Comparison of ENCODE assay signal across 16 cellular contexts in genomic region chr22:43419371-43420080, GRCh38. TPM values are rescaled to one million over a fixed set of nuclear protein-coding genes. Genes with fewer than 3 reads are reported as not detected.
DNase-seq lines count a peak whose midpoint lies in the region; ATAC-seq and TF ChIP-seq lines count a peak whose summit lies in the region.
"Had no signal": no experiment of that assay in that cellular context is flagged by ENCODE, and none has a peak within 500 bp of the region (broad histone marks: within the 10 kb centered on the region; RNA-seq: fewer than 3 reads in every experiment).

No MANE protein-coding gene starts in this region.

- H3K9me3 Mint-ChIP-seq in brain: peaks cover 0 to 5% (median 0%) of the 10 kb centered on the region in 5 experiments
- no peaks in the 10 kb centered on the region for H3K9me3 Mint-ChIP-seq in neural crest cell
- H3K9me3 Mint-ChIP-seq: CD4-positive, alpha-beta memory T cell; HFFc6 had no signal

- no peak overlapping the region for H3K27ac ChIP-seq in right cardiac atrium (ENCODE audit: low read length)
- H3K27ac ChIP-seq in left ventricle myocardium inferior (replicated peaks): no peak overlapping the region
- H3K27ac ChIP-seq in temporal lobe (ENCODE audit: low read depth, low read length): peak overlapping the region; percentile 36

- H3K9me3 ChIP-seq in right cardiac atrium (ENCODE audit: control insufficient read depth, low read length) (no peaks in the 10 kb centered on the region), left ventricle myocardium inferior (replicated peaks) (no peaks in the 10 kb centered on the region)

- H3K27me3 ChIP-seq in right cardiac atrium (ENCODE audit: control insufficient read depth, insufficient read depth) (no peaks in the 10 kb centered on the region), left ventricle myocardium inferior (ENCODE audit: low read depth) (peaks cover 100% of the 10 kb centered on the region)

- H3K36me3 ChIP-seq in left ventricle myocardium inferior: no peaks in the 10 kb centered on the region

- no peaks in the 10 kb centered on the region for H3K4me1 ChIP-seq in right cardiac atrium (ENCODE audit: control insufficient read depth, insufficient read depth, low read length)
- H3K4me1 ChIP-seq in left ventricle myocardium inferior: no peaks in the 10 kb centered on the region

- no peaks in the 10 kb centered on the region for H3K36me3 Mint-ChIP-seq in brain
- no peaks in the 10 kb centered on the region for H3K36me3 Mint-ChIP-seq in neural crest cell (ENCODE audit: low read depth)
- H3K36me3 Mint-ChIP-seq: CD4-positive, alpha-beta memory T cell had no signal

- TF ChIP-seq CTCF in left ventricle myocardium inferior (IDR thresholded peaks at IDR 0.05; ENCODE audit: borderline replicate concordance): no peak
- no peak for TF ChIP-seq CTCF in brain (conservative IDR thresholded peaks at IDR 0.05)
- TF ChIP-seq CTCF in neural crest cell (conservative IDR thresholded peaks at IDR 0.05): no peak

- H3K4me1 Mint-ChIP-seq in brain (peaks cover 55% of the 10 kb centered on the region), neural crest cell (peaks cover 19% of the 10 kb centered on the region)
- H3K4me1 Mint-ChIP-seq: CD4-positive, alpha-beta memory T cell had no signal

- peaks cover 7% of the 10 kb centered on the region for H3K27me3 Mint-ChIP-seq in brain
- H3K27me3 Mint-ChIP-seq in neural crest cell (ENCODE audit: low read depth): peaks cover 41% of the 10 kb centered on the region

- 76% methylated on average over 13 of the region's 13 CpGs for WGBS in right cardiac atrium

- no peak for ATAC-seq in right cardiac atrium

- H3K4me3 ChIP-seq in right cardiac atrium (ENCODE audit: low read length): no peak overlapping the region
- no peak overlapping the region for H3K4me3 ChIP-seq in left ventricle myocardium inferior

- H3K4me3 Mint-ChIP-seq in brain: peak overlapping the region in 2 of 5 experiments; percentile 56 to 58
- H3K4me3 Mint-ChIP-seq in neural crest cell: no peak overlapping the region
- H3K4me3 Mint-ChIP-seq: CD4-positive, alpha-beta memory T cell; HFFc6 had no signal

- DNase-seq in right cardiac atrium (peak in 2 of 3 donors; percentile 14 to 39), left ventricle myocardium inferior (no peak), neural crest cell (ENCODE audit: low read depth, low spot score) (no peak), NCI-H1092 (lab: John Stamatoyannopoulos, UW) (no peak), AG08395 (ENCODE audit: low spot score) (no peak)
- no peak for DNase-seq in activated CD8-positive, alpha-beta memory T cell treated with anti-CD3 and anti-CD28 coated beads for 24 hours
- DNase-seq: 8988T; C1 segment of cervical spinal cord; CD4-positive, alpha-beta memory T cell; DMS79; HCEC 1CT; HFFc6 had no signal

- H3K27ac Mint-ChIP-seq in brain (peak overlapping the region in 3 of 5 experiments; percentile 21 to 98 (median 86)), neural crest cell (ENCODE audit: unreplicated experiment) (peak overlapping the region; percentile 87)
- H3K27ac Mint-ChIP-seq: CD4-positive, alpha-beta memory T cell; HFFc6 had no signal

- intact Hi-C loops in right cardiac atrium (cut with DNase I) (no loop called here), left ventricle myocardium inferior (cut with micrococcal nuclease) (no loop called here)

RNA-seq across cellular contexts. Expression of gene MPPED1, which starts 7.7 kb away (rescaled TPM):
- total RNA-seq in right cardiac atrium: under 1 TPM in 1 of 4 donors, not detected in 3; 0.38 TPM
- polyA plus RNA-seq in right cardiac atrium: 0.05 TPM
- not detected for total RNA-seq in left ventricle myocardium inferior
- polyA plus RNA-seq in brain (ENCODE audit: insufficient read depth, low read depth, low replicate concordance): 12.8 TPM
- total RNA-seq in neural crest cell: 1.7 and 1.8 TPM in 2 replicates
- total RNA-seq in temporal lobe: 339 TPM
- total RNA-seq: CD4-positive, alpha-beta memory T cell; G401; H4; HFFc6 had no signal
- polyA plus RNA-seq: CD4-positive, alpha-beta memory T cell had no signal

Comparison
In these comparisons a context has a peak if more than half of its experiments do, and no peak if none do; other contexts are left out.
1. DNase-seq: peak in right cardiac atrium (2 of 3); none in left ventricle myocardium inferior (single experiment), neural crest cell (single experiment), NCI-H1092 (single experiment), activated CD8-positive, alpha-beta memory T cell treated with anti-CD3 and anti-CD28 coated beads for 24 hours (single experiment) and AG08395 (single experiment).
2. RNA of gene MPPED1, which starts 7.7 kb away (total RNA-seq): 339 TPM in temporal lobe (single experiment); 1.7 to 1.8 TPM in neural crest cell, not detected in left ventricle myocardium inferior (single experiment) and 0.38 TPM in right cardiac atrium; every median in the first group is over 100 times any median in the second.